ENCODE assay signal across 35 cellular contexts in genomic region chr7:154996101-154996500, GRCh38.
"Had no signal": no experiment of that assay in that cellular context is flagged by ENCODE, and none has a peak within 500 bp of the region (broad histone marks: within the 10 kb centered on the region; RNA-seq: fewer than 3 reads in every experiment).

No MANE protein-coding gene starts in this region.

- H3K27ac ChIP-seq: adrenal gland, body of pancreas, brain microvascular endothelial cell, breast epithelium, VCaP had no signal

- H3K4me1 ChIP-seq: adrenal gland, breast epithelium had no signal

- H3K4me1 Mint-ChIP-seq: activated B cell treated with CpG ODN at 0.5 μM for 24 hours; activated T-helper 17 cell treated with anti-CD3 and anti-CD28 coated beads, Interleukin-2, amount 50 U/mL, for 72 hours had no signal

- FAIRE-seq: astrocyte, TTC549 had no signal

- H3K36me3 ChIP-seq: breast epithelium had no signal

- H3K27me3 ChIP-seq: adrenal gland, body of pancreas, brain microvascular endothelial cell, breast epithelium had no signal

- H3K4me3 Mint-ChIP-seq: activated B cell treated with CpG ODN at 0.5 μM for 24 hours; activated CD4-positive, alpha-beta memory T cell treated with anti-CD3 and anti-CD28 coated beads for 36 hours; activated CD4-positive, alpha-beta T cell treated with anti-CD3 and anti-CD28 coated beads, Interleukin-2, amount 10 ng/mL, durations not matched to agents 24 days and 14 days; activated CD8-positive, alpha-beta T cell treated with anti-CD3 and anti-CD28 coated beads for 36 hours; activated naive CD4-positive, alpha-beta T cell treated with anti-CD3 and anti-CD28 coated beads for 36 hours; activated naive CD8-positive, alpha-beta T cell treated with anti-CD3 and anti-CD28 coated beads for 36 hours; activated T-cell treated with anti-CD3 and anti-CD28 coated beads, Interleukin-2, amount 50 U/mL, for 4 hours; activated T-cell treated with anti-CD3 and anti-CD28 coated beads, Interleukin-2, amount 50 U/mL, for 72 hours; activated T-helper 1 cell treated with anti-CD3 and anti-CD28 coated beads, Interleukin-12 subunit alpha, Interleukin-12 subunit beta, Interleukin-2, Interleukin-4 antibody, amounts not matched to agents 30 ng/mL and 10 ng/mL and 1 ng/mL, durations not matched to agents 14 hours and 24 hours and 36 hours; activated T-helper 17 cell treated with anti-CD3 and anti-CD28 coated beads, Interleukin-2, amount 50 U/mL, for 72 hours; T-helper 2 cell treated with Interferon-gamma antibody and Interleukin-4, amounts not matched to agents 5 μg/mL and 100 μg/mL, for 36 hours had no signal

- H3K27me3 Mint-ChIP-seq: activated B cell treated with CpG ODN at 0.5 μM for 24 hours; activated CD4-positive, alpha-beta memory T cell treated with anti-CD3 and anti-CD28 coated beads for 36 hours; activated CD4-positive, alpha-beta T cell treated with anti-CD3 and anti-CD28 coated beads, Interleukin-2, amount 10 ng/mL, durations not matched to agents 24 days and 14 days; activated CD8-positive, alpha-beta T cell treated with anti-CD3 and anti-CD28 coated beads for 36 hours; activated naive CD8-positive, alpha-beta T cell treated with anti-CD3 and anti-CD28 coated beads for 36 hours; activated T-helper 17 cell treated with anti-CD3 and anti-CD28 coated beads, Interleukin-2, amount 50 U/mL, for 72 hours had no signal

- DNase-seq: activated B cell treated with CpG ODN at 0.5 μM for 24 hours; activated CD4-positive, alpha-beta memory T cell treated with anti-CD3 and anti-CD28 coated beads for 36 hours; activated CD4-positive, alpha-beta T cell treated with anti-CD3 and anti-CD28 coated beads for 4 hours; activated CD4-positive, alpha-beta T cell treated with anti-CD3 and anti-CD28 coated beads, Interleukin-2, amount 10 ng/mL, durations not matched to agents 24 days and 14 days; activated CD4-positive, alpha-beta T cell treated with anti-CD3 and anti-CD28 coated beads, Interleukin-2, amount 50 U/mL, for 1 hour; activated CD4-positive, alpha-beta T cell treated with anti-CD3 and anti-CD28 coated beads, Interleukin-2, amount 50 U/mL, for 4 hours; activated CD4-positive, CD25-positive, alpha-beta regulatory T cell treated with anti-CD3 and anti-CD28 coated beads, Interleukin-2, amount 50 U/mL, for 72 hours; activated CD8-positive, alpha-beta memory T cell treated with anti-CD3 and anti-CD28 coated beads, Interleukin-2, amount 50 U/mL, for 4 hours; activated CD8-positive, alpha-beta T cell treated with anti-CD3 and anti-CD28 coated beads for 36 hours; activated effector memory CD4-positive, alpha-beta T cell treated with anti-CD3 and anti-CD28 coated beads, Interleukin-2, amount 50 U/mL, for 16 hours; activated gamma-delta T cell treated with Interleukin-2 at 50 U/mL for 16 hours; activated naive CD4-positive, alpha-beta T cell; activated naive CD4-positive, alpha-beta T cell treated with anti-CD3 and anti-CD28 coated beads for 36 hours; activated naive CD4-positive, alpha-beta T cell treated with anti-CD3 and anti-CD28 coated beads, Interleukin-2, amount 50 U/mL, for 16 hours; activated naive CD8-positive, alpha-beta T cell treated with anti-CD3 and anti-CD28 coated beads for 36 hours; activated T-cell treated with anti-CD3 and anti-CD28 coated beads for 4 hours; activated T-cell treated with anti-CD3 and anti-CD28 coated beads, Interleukin-2, amount 50 U/mL, for 1 hour; activated T-cell treated with anti-CD3 and anti-CD28 coated beads, Interleukin-2, amount 50 U/mL, for 4 hours; activated T-cell treated with anti-CD3 and anti-CD28 coated beads, Interleukin-2, amount 50 U/mL, for 72 hours; adrenal gland; amniotic stem cell; aorta; body of pancreas; brain microvascular endothelial cell; central memory CD4-positive, alpha-beta T cell; T-helper 2 cell; T-helper 9 cell had no signal

- H3K9me3 Mint-ChIP-seq: activated B cell treated with CpG ODN at 0.5 μM for 24 hours; activated CD4-positive, alpha-beta memory T cell treated with anti-CD3 and anti-CD28 coated beads for 36 hours; activated CD4-positive, alpha-beta T cell treated with anti-CD3 and anti-CD28 coated beads, Interleukin-2, amount 10 ng/mL, durations not matched to agents 24 days and 14 days; activated CD8-positive, alpha-beta T cell treated with anti-CD3 and anti-CD28 coated beads for 36 hours; activated naive CD4-positive, alpha-beta T cell treated with anti-CD3 and anti-CD28 coated beads for 36 hours; activated naive CD4-positive, alpha-beta T cell treated with anti-CD3 and anti-CD28 coated beads, Interleukin-2, amount 50 U/mL, for 72 hours; activated naive CD8-positive, alpha-beta T cell treated with anti-CD3 and anti-CD28 coated beads for 36 hours; activated T-cell treated with anti-CD3 and anti-CD28 coated beads, Interleukin-2, amount 50 U/mL, for 4 hours; activated T-cell treated with anti-CD3 and anti-CD28 coated beads, Interleukin-2, amount 50 U/mL, for 72 hours; activated T-helper 1 cell treated with anti-CD3 and anti-CD28 coated beads, Interleukin-12 subunit alpha, Interleukin-12 subunit beta, Interleukin-2, Interleukin-4 antibody, amounts not matched to agents 30 ng/mL and 10 ng/mL and 1 ng/mL, durations not matched to agents 14 hours and 24 hours and 36 hours; activated T-helper 17 cell treated with anti-CD3 and anti-CD28 coated beads, Interleukin-2, amount 50 U/mL, for 72 hours; T-helper 2 cell treated with Interferon-gamma antibody and Interleukin-4, amounts not matched to agents 5 μg/mL and 100 μg/mL, for 36 hours had no signal

- H3K9me3 ChIP-seq: adrenal gland, body of pancreas, breast epithelium had no signal

- ATAC-seq: activated CD8-positive, alpha-beta T cell treated with anti-CD3 and anti-CD28 coated beads for 36 hours; activated naive CD4-positive, alpha-beta T cell treated with anti-CD3 and anti-CD28 coated beads, Interleukin-2, amount 50 U/mL, for 72 hours; activated T-cell treated with anti-CD3 and anti-CD28 coated beads, Interleukin-2, amount 50 U/mL, for 4 hours; activated T-cell treated with anti-CD3 and anti-CD28 coated beads, Interleukin-2, amount 50 U/mL, for 72 hours; activated T-helper 17 cell treated with anti-CD3 and anti-CD28 coated beads, Interleukin-2, amount 50 U/mL, for 72 hours; body of pancreas had no signal

- H3K4me3 ChIP-seq: adrenal gland, body of pancreas, breast epithelium had no signal

- H3K27ac Mint-ChIP-seq: activated B cell treated with CpG ODN at 0.5 μM for 24 hours; activated CD4-positive, alpha-beta memory T cell treated with anti-CD3 and anti-CD28 coated beads for 36 hours; activated CD4-positive, alpha-beta T cell treated with anti-CD3 and anti-CD28 coated beads, Interleukin-2, amount 10 ng/mL, durations not matched to agents 24 days and 14 days; activated CD8-positive, alpha-beta T cell treated with anti-CD3 and anti-CD28 coated beads for 36 hours; activated naive CD4-positive, alpha-beta T cell treated with anti-CD3 and anti-CD28 coated beads for 36 hours; activated naive CD4-positive, alpha-beta T cell treated with anti-CD3 and anti-CD28 coated beads, Interleukin-2, amount 50 U/mL, for 72 hours; activated naive CD8-positive, alpha-beta T cell treated with anti-CD3 and anti-CD28 coated beads for 36 hours; activated T-cell treated with anti-CD3 and anti-CD28 coated beads, Interleukin-2, amount 50 U/mL, for 72 hours; activated T-helper 1 cell treated with anti-CD3 and anti-CD28 coated beads, Interleukin-12 subunit alpha, Interleukin-12 subunit beta, Interleukin-2, Interleukin-4 antibody, amounts not matched to agents 30 ng/mL and 10 ng/mL and 1 ng/mL, durations not matched to agents 14 hours and 24 hours and 36 hours; activated T-helper 17 cell treated with anti-CD3 and anti-CD28 coated beads, Interleukin-2, amount 50 U/mL, for 72 hours; T-helper 2 cell treated with Interferon-gamma antibody and Interleukin-4, amounts not matched to agents 5 μg/mL and 100 μg/mL, for 36 hours had no signal
